In the genomic region with DNA sequence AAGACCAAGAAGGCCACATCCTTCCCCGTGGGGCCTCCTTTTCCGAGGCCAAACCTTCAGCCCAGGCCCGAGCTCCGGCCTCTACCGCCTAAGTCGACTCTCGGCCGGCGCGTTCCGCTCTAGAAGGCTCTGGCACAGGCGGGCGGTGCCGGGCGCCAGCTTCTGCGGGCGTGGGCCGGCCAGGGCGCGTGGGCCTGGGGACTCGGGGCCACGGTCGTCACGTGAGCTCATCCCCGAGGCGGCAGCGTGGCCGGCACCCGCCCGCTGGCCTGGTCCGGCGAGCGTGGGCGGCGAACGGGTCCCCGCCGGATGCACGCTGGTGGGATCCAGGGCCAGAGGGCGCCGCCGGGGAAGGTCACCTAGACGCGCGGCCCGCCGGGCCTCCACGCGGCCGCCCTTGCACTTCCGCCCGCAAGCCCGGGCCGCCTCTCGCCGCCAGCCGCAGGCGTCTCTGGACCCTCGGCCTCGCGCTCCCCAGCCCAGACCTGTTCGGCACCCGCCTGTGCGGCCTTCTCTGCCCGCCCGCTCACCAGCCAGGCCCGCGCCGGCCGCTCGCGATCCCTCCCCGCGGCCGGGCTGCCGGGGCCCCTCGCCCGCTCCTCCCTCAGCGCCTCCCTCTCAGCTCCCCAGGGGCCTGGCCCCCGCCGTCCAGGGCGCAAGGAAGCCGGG, we compare ENCODE assay signal across 8 cellular contexts. TPM values are rescaled to one million over a fixed set of nuclear protein-coding genes. Genes with fewer than 3 reads are reported as not detected.
DNase-seq lines count a peak whose midpoint lies in the region; ATAC-seq and TF ChIP-seq lines count a peak whose summit lies in the region.

No MANE protein-coding gene starts in this region.

- no peaks in the 10 kb centered on the region for H3K27me3 ChIP-seq in colonic mucosa
- H3K27me3 ChIP-seq in liver (ENCODE audit: control insufficient read depth in 4 of 4, insufficient read depth in 4 of 4, low read length in 3 of 4) = no peaks in the 10 kb centered on the region

- CTCF ChIA-PET in activated B cell treated with CpG ODN at 0.5 μM for 24 hours (lab: Charles Lee) = interaction anchor here (0.9 to 2.8 kb wide), 3 partner anchors 36 to 581 kb away, joined by 3 to 19 read pairs (median 3); no protein-coding TSS in a partner anchor

- no peak for TF ChIP-seq RAD21 in liver (IDR thresholded peaks at IDR 0.05)

- intact Hi-C loops in activated B cell treated with CpG ODN at 0.5 μM for 24 hours (cut with micrococcal nuclease) (loop anchor here (1.0 to 10.0 kb wide), 7 partner anchors 27 to 953 kb away; a partner anchor contains a TSS), colonic mucosa (cut with DNase I) (no loop called here)

- peak overlapping the region; percentile 92 for H3K4me3 Mint-ChIP-seq in activated B cell treated with CpG ODN at 0.5 μM for 24 hours

- H3K27ac ChIP-seq in colonic mucosa (peak overlapping the region; percentile 96), liver (ENCODE audit: low read depth in 1 of 2, low read length in 2 of 2) (peak overlapping the region; percentile 98 to 99)

- WGBS in liver = under 1% methylated on average over 83 of the region's 83 CpGs

- H3K4me1 ChIP-seq in colonic mucosa = peaks cover 25% of the 10 kb centered on the region
- H3K4me1 ChIP-seq in liver (ENCODE audit: control insufficient read depth in 4 of 4, insufficient read depth in 4 of 4, low read length in 3 of 4) = peaks cover 18 to 48% (median 34%) of the 10 kb centered on the region in 4 donors

- H3K9me3 Mint-ChIP-seq in activated B cell treated with CpG ODN at 0.5 μM for 24 hours = no peaks in the 10 kb centered on the region

- peak overlapping the region; percentile 91 for H3K4me3 ChIP-seq in colonic mucosa
- peak overlapping the region; percentile 78 to 90 (median 87) for H3K4me3 ChIP-seq in liver (ENCODE audit: low read depth in 1 of 3, low read length in 3 of 3)

- peaks cover 21% of the 10 kb centered on the region for H3K36me3 Mint-ChIP-seq in activated B cell treated with CpG ODN at 0.5 μM for 24 hours (ENCODE audit: low read depth)

- peaks cover 43% of the 10 kb centered on the region for H3K4me1 Mint-ChIP-seq in activated B cell treated with CpG ODN at 0.5 μM for 24 hours

- peak overlapping the region; percentile 89 to 100 for H3K9ac ChIP-seq in colonic mucosa (ENCODE audit: low read depth in 2 of 2, low read length in 2 of 2)
- peak overlapping the region; percentile 95 to 98 for H3K9ac ChIP-seq in liver (ENCODE audit: low read depth in 1 of 2, low read length in 2 of 2)

- no peaks in the 10 kb centered on the region for H3K9me3 ChIP-seq in colonic mucosa
- no peaks in the 10 kb centered on the region for H3K9me3 ChIP-seq in liver (ENCODE audit: control insufficient read depth in 4 of 4, low read length in 3 of 4)

- POLR2A ChIA-PET in activated B cell treated with CpG ODN at 0.5 μM for 24 hours (lab: Charles Lee) = interaction anchor here (0.6 to 2.7 kb wide), 19 partner anchors 8 to 1634 kb away, joined by 3 to 15 read pairs (median 5); a partner anchor contains a TSS

- no peak for TF ChIP-seq CTCF in activated B cell treated with CpG ODN at 0.5 μM for 24 hours (IDR thresholded peaks at IDR 0.05)
- TF ChIP-seq CTCF in colonic mucosa (IDR thresholded peaks at IDR 0.05) = no peak
- no peak for TF ChIP-seq CTCF in liver (IDR thresholded peaks at IDR 0.05; ENCODE audit: low read depth, low read length, missing input control)

- ATAC-seq in GM19372 (IDR thresholded peaks at IDR 0.05; ENCODE audit: low read depth, unreplicated experiment) (peak; percentile 39), HG03457 (IDR thresholded peaks at IDR 0.05; ENCODE audit: unreplicated experiment) (peak; percentile 24), activated B cell treated with CpG ODN at 0.5 μM for 24 hours (ENCODE audit: low read depth) (peak; percentile 20)

- peak; percentile 92 for DNase-seq in CD1c-positive myeloid dendritic cell (ENCODE audit: extremely low spot score)
- peak; percentile 66 for DNase-seq in activated B cell treated with CpG ODN at 0.5 μM for 24 hours
- DNase-seq in colonic mucosa = peak; percentile 67
- peak; percentile 36 to 46 for DNase-seq in stimulated activated CD4-positive, alpha-beta T cell treated with anti-CD3 and anti-CD28 coated beads, Interleukin-4, amount 100 ng/mL, for 48 hours (ENCODE audit: low read depth in 2 of 2)
- DNase-seq in amniotic stem cell (lab: John Stamatoyannopoulos, UW) = no peak

- no peaks in the 10 kb centered on the region for H3K27me3 Mint-ChIP-seq in activated B cell treated with CpG ODN at 0.5 μM for 24 hours

- H3K27ac Mint-ChIP-seq in activated B cell treated with CpG ODN at 0.5 μM for 24 hours = peak overlapping the region; percentile 93

- no peaks in the 10 kb centered on the region for H3K36me3 ChIP-seq in colonic mucosa
- peaks cover 0 to 4% (median 0%) of the 10 kb centered on the region in 4 donors for H3K36me3 ChIP-seq in liver (ENCODE audit: control insufficient read depth in 4 of 4, insufficient read depth in 3 of 4, low read depth in 1 of 4, low read length in 3 of 4)

TF ChIP-seq in liver, 16 proteins besides CTCF, POLR2A, EP300 and RAD21:
- peak in 1 of 2 donors; percentile 86 for TF ChIP-seq EGR1 (IDR thresholded peaks at IDR 0.05; ENCODE audit: low read depth in 2 of 2)
- no peak for TF ChIP-seq TAF1 (conservative IDR thresholded peaks at IDR 0.05)
- TF ChIP-seq, protein P1, sequence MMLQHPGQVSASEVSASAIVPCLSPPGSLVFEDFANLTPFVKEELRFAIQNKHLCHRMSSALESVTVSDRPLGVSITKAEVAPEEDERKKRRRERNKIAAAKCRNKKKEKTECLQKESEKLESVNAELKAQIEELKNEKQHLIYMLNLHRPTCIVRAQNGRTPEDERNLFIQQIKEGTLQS (IDR thresholded peaks at IDR 0.05) = no peak

RNA-seq across cellular contexts. Expression of a gene that starts 0.7 kb away (rescaled TPM):
- total RNA-seq in activated B cell treated with CpG ODN at 0.5 μM for 24 hours (158 and 164 TPM in 2 replicates), colonic mucosa (100 to 1,000 TPM; 297 to 306 TPM), liver (100 to 1,000 TPM in 1 of 2 donors, 10 to 100 TPM in 1; 85.4 to 132 TPM)
- polyA plus RNA-seq in liver = 100 to 1,000 TPM; 109 to 139 TPM

RNA-seq across cellular contexts. Expression of a gene that starts 35.7 kb away (rescaled TPM):
- total RNA-seq in activated B cell treated with CpG ODN at 0.5 μM for 24 hours (25.5 and 25.7 TPM in 2 replicates), colonic mucosa (10 to 100 TPM; 21.1 to 31.9 TPM), liver (10 to 100 TPM; 27.1 to 32.4 TPM)
- 10 to 100 TPM; 21.2 to 30.3 TPM for polyA plus RNA-seq in liver
